In the genomic region with DNA sequence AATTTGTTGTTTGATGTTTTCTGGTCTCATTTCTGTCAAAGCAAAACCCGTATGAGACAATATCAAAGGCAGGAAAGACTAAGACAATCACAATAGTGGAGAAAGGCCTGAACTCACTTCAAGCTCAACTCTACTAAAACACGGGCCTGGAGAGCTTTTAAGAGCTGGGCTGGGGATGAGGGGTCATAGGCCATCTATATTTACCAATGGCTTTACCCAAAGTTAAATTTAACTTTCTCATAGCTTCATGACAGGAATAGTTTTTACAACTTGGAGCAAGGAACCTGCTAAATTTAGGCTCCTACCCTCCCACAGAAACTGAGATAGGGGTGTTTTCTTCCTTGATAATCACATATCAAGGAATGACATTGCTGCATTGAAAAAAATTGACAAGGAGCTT, we compare ENCODE assay signal across 24 cellular contexts.
"Had no signal": no experiment of that assay in that cellular context is flagged by ENCODE, and none has a peak within 500 bp of the region (broad histone marks: within the 10 kb centered on the region; RNA-seq: fewer than 3 reads in every experiment).

No MANE protein-coding gene starts in this region.

- H2AFZ ChIP-seq: hepatocyte had no signal

- H3K4me1 Mint-ChIP-seq: central memory CD8-positive, alpha-beta T cell; natural killer cell; stimulated activated effector memory CD8-positive, alpha-beta T cell treated with anti-CD3 and anti-CD28 coated beads, Interleukin-12 subunit alpha, Interleukin-12 subunit beta, amount 100 ng/mL, for 72 hours had no signal

- H3K36me3 ChIP-seq: colonic mucosa, esophagus squamous epithelium, lower lobe of right lung, ovary, right lobe of liver, stomach, tibial nerve, vagina had no signal

- H3K9me3 ChIP-seq: colonic mucosa, esophagus squamous epithelium, left lung, lower lobe of right lung, ovary, right lobe of liver, stomach, tibial nerve, vagina had no signal

- H3K27me3 ChIP-seq: colonic mucosa, esophagus squamous epithelium, hepatocyte, left lung, ovary, right lobe of liver, stomach, tibial nerve, vagina had no signal

- H3K27ac ChIP-seq: colonic mucosa, esophagus squamous epithelium, hepatocyte, left lung, lower lobe of right lung, ovary, right lobe of liver, stomach, tibial nerve, vagina had no signal

- H3K9me3 Mint-ChIP-seq: central memory CD8-positive, alpha-beta T cell; stimulated activated effector memory CD8-positive, alpha-beta T cell treated with anti-CD3 and anti-CD28 coated beads, Interleukin-12 subunit alpha, Interleukin-12 subunit beta, amount 100 ng/mL, for 72 hours had no signal

- H3K4me1 ChIP-seq: colonic mucosa, esophagus squamous epithelium, left lung, lower lobe of right lung, right lobe of liver, stomach, tibial nerve, vagina had no signal

- H3K27me3 Mint-ChIP-seq: central memory CD8-positive, alpha-beta T cell had no signal

- ATAC-seq: left lung; lower lobe of right lung; natural killer cell; right lobe of liver; stimulated activated effector memory CD8-positive, alpha-beta T cell treated with anti-CD3 and anti-CD28 coated beads, Interleukin-12 subunit alpha, Interleukin-12 subunit beta, amount 100 ng/mL, for 72 hours had no signal

- H3K4me2 ChIP-seq: hepatocyte, smooth muscle cell had no signal

- H3K27ac Mint-ChIP-seq: natural killer cell; stimulated activated effector memory CD8-positive, alpha-beta T cell treated with anti-CD3 and anti-CD28 coated beads, Interleukin-12 subunit alpha, Interleukin-12 subunit beta, amount 100 ng/mL, for 72 hours had no signal

- DNase-seq: colonic mucosa; dermis blood vessel endothelial cell; effector memory CD4-positive, alpha-beta T cell; esophagus squamous epithelium; foreskin melanocyte; left cardiac atrium; left lung; lower lobe of right lung; natural killer cell; occipital lobe; ovary; retina; right lobe of liver; stimulated activated CD4-positive, alpha-beta T cell treated with anti-CD3 and anti-CD28 coated beads, Interleukin-12 subunit alpha, Interleukin-12 subunit beta, amount 100 ng/mL, for 4 hours; stimulated activated CD4-positive, alpha-beta T cell treated with anti-CD3 and anti-CD28 coated beads, Interleukin-1b, Interleukin-23, amount 100 ng/mL, for 48 hours; stimulated activated CD4-positive, alpha-beta T cell treated with anti-CD3 and anti-CD28 coated beads, Interleukin-4, amount 100 ng/mL, for 1 hour; stimulated activated naive CD4-positive, alpha-beta T cell treated with Interleukin-2 at 50 U/mL for 16 hours; stomach had no signal

- H3K79me2 ChIP-seq: hepatocyte had no signal

- H3K4me3 Mint-ChIP-seq: central memory CD8-positive, alpha-beta T cell; natural killer cell; stimulated activated effector memory CD8-positive, alpha-beta T cell treated with anti-CD3 and anti-CD28 coated beads, Interleukin-12 subunit alpha, Interleukin-12 subunit beta, amount 100 ng/mL, for 72 hours had no signal

- H3K36me3 Mint-ChIP-seq: natural killer cell; stimulated activated effector memory CD8-positive, alpha-beta T cell treated with anti-CD3 and anti-CD28 coated beads, Interleukin-12 subunit alpha, Interleukin-12 subunit beta, amount 100 ng/mL, for 72 hours had no signal

- H3K4me3 ChIP-seq: colonic mucosa, esophagus squamous epithelium, hepatocyte, left lung, lower lobe of right lung, ovary, right lobe of liver, smooth muscle cell, stomach, tibial nerve, vagina had no signal
